12 cellular contexts compared by ENCODE assay signal in the genomic region with DNA sequence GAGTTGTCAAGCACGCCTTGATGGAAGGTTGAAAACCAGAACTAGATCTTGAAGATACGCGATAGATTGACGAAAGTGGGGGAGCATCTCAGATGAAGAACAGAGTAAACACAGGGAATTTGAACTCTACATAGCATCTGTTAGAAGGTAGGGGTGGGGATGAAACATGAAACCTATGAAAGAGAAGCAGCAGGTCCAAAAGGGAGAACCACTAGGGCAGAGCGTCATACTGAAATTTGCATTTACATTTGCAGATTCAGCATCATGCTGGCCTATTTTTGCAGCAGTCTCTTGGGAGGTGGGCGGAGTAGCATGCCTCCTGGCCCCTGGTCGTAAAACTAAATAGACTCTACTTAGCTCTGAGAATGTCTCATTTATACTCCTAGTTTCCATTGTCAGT. TPM values are rescaled to one million over a fixed set of nuclear protein-coding genes. Genes with fewer than 3 reads are reported as not detected.
DNase-seq lines count a peak whose midpoint lies in the region; ATAC-seq and TF ChIP-seq lines count a peak whose summit lies in the region.
"Had no signal": no experiment of that assay in that cellular context is flagged by ENCODE, and none has a peak within 500 bp of the region (broad histone marks: within the 10 kb centered on the region; RNA-seq: fewer than 3 reads in every experiment).

No MANE protein-coding gene starts in this region.

- peak; percentile 33 to 45 for ATAC-seq in CD4-positive, CD25-positive, alpha-beta regulatory T cell (ENCODE audit: low read depth in 2 of 2)
- ATAC-seq in HG03025 (IDR thresholded peaks at IDR 0.05; ENCODE audit: low FRiP score, unreplicated experiment): peak; percentile 87
- peak; percentile 64 for ATAC-seq in activated CD8-positive, alpha-beta T cell treated with anti-CD3 and anti-CD28 coated beads for 36 hours
- ATAC-seq in mucosa of descending colon: peak; percentile 44
- no peak for ATAC-seq in GM21717 (IDR thresholded peaks at IDR 0.05; ENCODE audit: unreplicated experiment)
- no peak for ATAC-seq in HG03442 (IDR thresholded peaks at IDR 0.05; ENCODE audit: unreplicated experiment)
- no peak for ATAC-seq in HG02970 (IDR thresholded peaks at IDR 0.05; ENCODE audit: low FRiP score, unreplicated experiment)

- H3K4ac ChIP-seq in H9 (ENCODE audit: low read depth, low read length): no peak overlapping the region

- no peak overlapping the region for H4K91ac ChIP-seq in H9 (ENCODE audit: insufficient read length, low read depth, low read length)

- no peaks in the 10 kb centered on the region for H3K27me3 Mint-ChIP-seq in CD4-positive, CD25-positive, alpha-beta regulatory T cell
- H3K27me3 Mint-ChIP-seq in activated CD8-positive, alpha-beta T cell treated with anti-CD3 and anti-CD28 coated beads for 36 hours: no peaks in the 10 kb centered on the region
- peaks cover 3% of the 10 kb centered on the region for H3K27me3 Mint-ChIP-seq in H9 (ENCODE audit: low read depth)

- H3K36me3 Mint-ChIP-seq in CD4-positive, CD25-positive, alpha-beta regulatory T cell: no peaks in the 10 kb centered on the region
- peaks cover 2% of the 10 kb centered on the region for H3K36me3 Mint-ChIP-seq in activated CD8-positive, alpha-beta T cell treated with anti-CD3 and anti-CD28 coated beads for 36 hours (ENCODE audit: low read depth)
- H3K36me3 Mint-ChIP-seq in H9 (ENCODE audit: insufficient read depth in 1 of 3, low read depth in 3 of 3): no peaks in the 10 kb centered on the region

- peaks cover 9 to 56% (median 42%) of the 10 kb centered on the region in 4 donors for H3K4me1 Mint-ChIP-seq in CD4-positive, CD25-positive, alpha-beta regulatory T cell
- peaks cover 73% of the 10 kb centered on the region for H3K4me1 Mint-ChIP-seq in activated CD8-positive, alpha-beta T cell treated with anti-CD3 and anti-CD28 coated beads for 36 hours (ENCODE audit: low read depth)
- peaks cover 7 to 13% of the 10 kb centered on the region in 2 experiments for H3K4me1 Mint-ChIP-seq in H9

- H3K23me2 ChIP-seq in H9 (ENCODE audit: insufficient read length, low read depth, low read length, poor library complexity, severe bottlenecking): no peaks in the 10 kb centered on the region

- no peak overlapping the region for H3K9ac ChIP-seq in H9 (ENCODE audit: extremely low read depth, insufficient read length, low read length)

- no peak overlapping the region for H3K4me2 ChIP-seq in H9 (ENCODE audit: insufficient read depth, insufficient read length, low read length)

- H2BK15ac ChIP-seq in H9 (ENCODE audit: low read depth, low read length): no peak overlapping the region

- peak overlapping the region; percentile 65 for H3K27ac ChIP-seq in CD4-positive, CD25-positive, alpha-beta regulatory T cell (ENCODE audit: insufficient read depth, low read length, poor library complexity, severe bottlenecking)
- no peak overlapping the region for H3K27ac ChIP-seq in H9 (ENCODE audit: insufficient read length, low read depth, low read length)

- no peaks in the 10 kb centered on the region for H3K27me3 ChIP-seq in CD4-positive, CD25-positive, alpha-beta regulatory T cell (ENCODE audit: control insufficient read depth, insufficient read depth, low read length)
- H3K27me3 ChIP-seq in H9 (ENCODE audit: insufficient read depth, low read length): no peaks in the 10 kb centered on the region

- H4K20me1 ChIP-seq in H9 (ENCODE audit: control insufficient read depth, insufficient read depth, insufficient read length): no peaks in the 10 kb centered on the region

- H3K79me1 ChIP-seq in H9 (ENCODE audit: insufficient read depth, low read depth, low read length, poor library complexity, severe bottlenecking): no peaks in the 10 kb centered on the region

- no peak overlapping the region for H3K14ac ChIP-seq in H9 (ENCODE audit: insufficient read depth, low read length)

- peak in 2 of 3 donors; percentile 19 to 80 for DNase-seq in CD4-positive, CD25-positive, alpha-beta regulatory T cell
- DNase-seq in activated CD8-positive, alpha-beta T cell treated with anti-CD3 and anti-CD28 coated beads for 36 hours: peak; percentile 84
- no peak for DNase-seq in mucosa of descending colon
- no peak for DNase-seq in H9
- DNase-seq: activated gamma-delta T cell, dermis blood vessel endothelial cell, head of caudate nucleus, mammary epithelial cell had no signal

- H2BK5ac ChIP-seq in H9 (ENCODE audit: insufficient read length, low read length): no peak overlapping the region

- no peaks in the 10 kb centered on the region for H3K79me2 ChIP-seq in H9 (ENCODE audit: insufficient read depth, low read length)

- peak overlapping the region; percentile 93 to 95 (median 94) for H3K27ac Mint-ChIP-seq in CD4-positive, CD25-positive, alpha-beta regulatory T cell
- H3K27ac Mint-ChIP-seq in activated CD8-positive, alpha-beta T cell treated with anti-CD3 and anti-CD28 coated beads for 36 hours: peak overlapping the region; percentile 89
- H3K27ac Mint-ChIP-seq in H9: no peak overlapping the region

- H3T11ph ChIP-seq in H9 (ENCODE audit: low read length): no peak overlapping the region

- no peak for TF ChIP-seq CTCF in activated CD8-positive, alpha-beta T cell treated with anti-CD3 and anti-CD28 coated beads for 36 hours (IDR thresholded peaks at IDR 0.05)
- TF ChIP-seq CTCF in mucosa of descending colon (IDR thresholded peaks at IDR 0.05): no peak
- no peak for TF ChIP-seq CTCF in H9 (conservative IDR thresholded peaks at IDR 0.05)

- H3K18ac ChIP-seq in H9 (ENCODE audit: insufficient read length, low read depth, low read length): no peak overlapping the region

- peak overlapping the region; percentile 1 to 73 (median 7) for H3K4me3 Mint-ChIP-seq in CD4-positive, CD25-positive, alpha-beta regulatory T cell
- H3K4me3 Mint-ChIP-seq in activated CD8-positive, alpha-beta T cell treated with anti-CD3 and anti-CD28 coated beads for 36 hours: peak overlapping the region; percentile 5
- H3K4me3 Mint-ChIP-seq in H9: no peak overlapping the region

- no peak overlapping the region for H2BK12ac ChIP-seq in H9 (ENCODE audit: insufficient read length, low read depth, low read length)

- H3K4me3 ChIP-seq in CD4-positive, CD25-positive, alpha-beta regulatory T cell (ENCODE audit: low read depth, low read length): peak overlapping the region; percentile 58
- H3K4me3 ChIP-seq in mucosa of descending colon: no peak overlapping the region

- no peak overlapping the region for H2BK120ac ChIP-seq in H9 (ENCODE audit: low read depth, low read length, poor library complexity, severe bottlenecking)

- POLR2A ChIA-PET in activated CD8-positive, alpha-beta T cell treated with anti-CD3 and anti-CD28 coated beads for 36 hours (lab: Charles Lee): interaction anchor here (0.8 to 5.4 kb wide), 17 partner anchors 12 to 121 kb away, joined by 3 to 90 read pairs (median 6); partner anchors contain the start of gene RASGRP1

- H3K56ac ChIP-seq in H9 (ENCODE audit: insufficient read length, low read depth, low read length): no peak overlapping the region

- no peaks in the 10 kb centered on the region for H3K9me3 ChIP-seq in CD4-positive, CD25-positive, alpha-beta regulatory T cell (ENCODE audit: control insufficient read depth in 2 of 2, low read length in 2 of 2)
- H3K9me3 ChIP-seq in mucosa of descending colon (no peaks in the 10 kb centered on the region), H9 (ENCODE audit: control insufficient read depth, low read depth, low read length) (no peaks in the 10 kb centered on the region)

- H4K5ac ChIP-seq in H9 (ENCODE audit: insufficient read length, low read depth, low read length): no peak overlapping the region

- peaks cover 0 to 2% (median 0%) of the 10 kb centered on the region in 7 donors for H3K9me3 Mint-ChIP-seq in CD4-positive, CD25-positive, alpha-beta regulatory T cell
- H3K9me3 Mint-ChIP-seq in activated CD8-positive, alpha-beta T cell treated with anti-CD3 and anti-CD28 coated beads for 36 hours: no peaks in the 10 kb centered on the region
- no peaks in the 10 kb centered on the region for H3K9me3 Mint-ChIP-seq in H9

- no peak overlapping the region for H2BK20ac ChIP-seq in H9 (ENCODE audit: low read depth, low read length, poor library complexity, severe bottlenecking)

- no CpG with 5 or more reads among the region's 7 CpGs for WGBS in H9 (ENCODE audit: extremely low coverage, insufficient read length, low lambda C conversion rate)

- H3K23ac ChIP-seq in H9 (ENCODE audit: insufficient read length, low read depth, low read length): no peak overlapping the region

- no peak overlapping the region for H4K8ac ChIP-seq in H9 (replicated peaks; ENCODE audit: insufficient read length, low read depth, low read length)

- H2AFZ ChIP-seq in H9 (ENCODE audit: low read length): no peak overlapping the region

- CTCF ChIA-PET in activated CD8-positive, alpha-beta T cell treated with anti-CD3 and anti-CD28 coated beads for 36 hours (lab: Charles Lee): interaction anchor here (0.7 to 7.9 kb wide), 13 partner anchors 11 to 157 kb away, joined by 3 to 71 read pairs (median 11); partner anchors contain the start of genes FAM98B and RASGRP1

- intact Hi-C loops in activated CD8-positive, alpha-beta T cell treated with anti-CD3 and anti-CD28 coated beads for 36 hours (cut with micrococcal nuclease): loop anchor here (2.0 to 5.0 kb wide), 3 partner anchors 48 to 77 kb away; no protein-coding TSS in a partner anchor
- intact Hi-C loops in mucosa of descending colon (cut with DNase I, micrococcal nuclease): no loop called here

- H3K36me3 ChIP-seq in CD4-positive, CD25-positive, alpha-beta regulatory T cell (ENCODE audit: control insufficient read depth, insufficient read depth, low read length): no peaks in the 10 kb centered on the region
- no peaks in the 10 kb centered on the region for H3K36me3 ChIP-seq in mucosa of descending colon (ENCODE audit: low read depth)

- H3K4me1 ChIP-seq in CD4-positive, CD25-positive, alpha-beta regulatory T cell (ENCODE audit: control insufficient read depth, insufficient read depth, low read length, poor library complexity, severe bottlenecking): peaks cover 18% of the 10 kb centered on the region
- H3K4me1 ChIP-seq in mucosa of descending colon (ENCODE audit: low read depth) (no peaks in the 10 kb centered on the region), H9 (ENCODE audit: insufficient read depth, low read length) (0 out of 2 replicates have a peak, but pooled peaks cover 3% of the 10 kb centered on the region)

- no peak overlapping the region for H2AK5ac ChIP-seq in H9 (ENCODE audit: insufficient read length, low read length)

RNA-seq across cellular contexts. Expression of gene RASGRP1, which starts 46.1 kb away (rescaled TPM):
- 216 TPM for total RNA-seq in CD4-positive, CD25-positive, alpha-beta regulatory T cell
- polyA plus RNA-seq in CD4-positive, CD25-positive, alpha-beta regulatory T cell: 100 to 1,000 TPM in 1 of 4 donors, 10 to 100 TPM in 3; 74.5 to 108 (median 86.6) TPM
- total RNA-seq in activated CD8-positive, alpha-beta T cell treated with anti-CD3 and anti-CD28 coated beads for 36 hours: 100 to 1,000 TPM; 105 to 106 TPM
- total RNA-seq in mucosa of descending colon: 1 to 10 TPM; 1.2 to 2.6 (median 2.6) TPM
- 0.50 and 0.85 TPM in 2 replicates for total RNA-seq in H9 (2021)
- polyA plus RNA-seq: mammary epithelial cell had no signal

Comparison
In these comparisons a context has a peak if more than half of its experiments do, and no peak if none do; other contexts are left out.
1. ATAC-seq: peak in CD4-positive, CD25-positive, alpha-beta regulatory T cell (2 of 2), HG03025 (single experiment), activated CD8-positive, alpha-beta T cell treated with anti-CD3 and anti-CD28 coated beads for 36 hours (single experiment) and mucosa of descending colon (single experiment); none in GM21717 (single experiment), HG03442 (single experiment) and HG02970 (single experiment).
2. DNase-seq: peak in CD4-positive, CD25-positive, alpha-beta regulatory T cell (2 of 3) and activated CD8-positive, alpha-beta T cell treated with anti-CD3 and anti-CD28 coated beads for 36 hours (single experiment); none in mucosa of descending colon (0 of 3) and H9 (single experiment).
3. H3K27ac Mint-ChIP-seq: peak in CD4-positive, CD25-positive, alpha-beta regulatory T cell (3 of 3) and activated CD8-positive, alpha-beta T cell treated with anti-CD3 and anti-CD28 coated beads for 36 hours (single experiment); none in H9 (0 of 3).
4. H3K4me3 Mint-ChIP-seq: peak in CD4-positive, CD25-positive, alpha-beta regulatory T cell (4 of 4) and activated CD8-positive, alpha-beta T cell treated with anti-CD3 and anti-CD28 coated beads for 36 hours (single experiment); none in H9 (0 of 2).
5. RNA of gene RASGRP1, which starts 46.1 kb away (total RNA-seq): 216 TPM in CD4-positive, CD25-positive, alpha-beta regulatory T cell (single experiment) and 105 to 106 TPM in activated CD8-positive, alpha-beta T cell treated with anti-CD3 and anti-CD28 coated beads for 36 hours; 1.2 to 2.6 TPM in mucosa of descending colon and 0.50 to 0.85 TPM in H9; every median in the first group is over 10 times any median in the second.